In genomic region chr12:116222358-116222757, GRCh38 we compare ENCODE assay signal across 7 cellular contexts. TPM values are rescaled to one million over a fixed set of nuclear protein-coding genes. Genes with fewer than 3 reads are reported as not detected.
DNase-seq lines count a peak whose midpoint lies in the region; ATAC-seq, FAIRE-seq and TF ChIP-seq lines count a peak whose summit lies in the region.

No MANE protein-coding gene starts in this region.

- TF ChIP-seq POLR2A in sigmoid colon (IDR thresholded peaks at IDR 0.05) = no peak

- H3K9me3 ChIP-seq in fibroblast of lung (ENCODE audit: control insufficient read depth, insufficient read depth, low read depth, low read length) (no peaks in the 10 kb centered on the region), sigmoid colon (no peaks in the 10 kb centered on the region), WERI-Rb-1 (ENCODE audit: severe bottlenecking) (no peaks in the 10 kb centered on the region)

- H2AFZ ChIP-seq in fibroblast of lung (ENCODE audit: low read length) = no peak overlapping the region

- H3K27me3 ChIP-seq in fibroblast of lung (ENCODE audit: control insufficient read depth, insufficient read depth, low read length) = no peaks in the 10 kb centered on the region
- no peaks in the 10 kb centered on the region for H3K27me3 ChIP-seq in sigmoid colon
- no peaks in the 10 kb centered on the region for H3K27me3 ChIP-seq in WERI-Rb-1 (ENCODE audit: insufficient read depth, low read depth, severe bottlenecking)

- TF ChIP-seq CTCF in fibroblast of lung (conservative IDR thresholded peaks at IDR 0.05 in 1 of 2, IDR thresholded peaks at IDR 0.05 in 1 of 2; ENCODE audit: low read depth in 1 of 2, low read length in 2 of 2) (no peak), sigmoid colon (IDR thresholded peaks at IDR 0.05) (no peak), WERI-Rb-1 (IDR thresholded peaks at IDR 0.05; ENCODE audit: low read depth, low read length) (no peak)

- H3K79me2 ChIP-seq in fibroblast of lung (ENCODE audit: control insufficient read depth, insufficient read depth, low read length) = peaks cover 50% of the 10 kb centered on the region

- no peaks in the 10 kb centered on the region for H3K36me3 ChIP-seq in fibroblast of lung (ENCODE audit: control insufficient read depth, insufficient read depth, low read length)
- H3K36me3 ChIP-seq in sigmoid colon = no peaks in the 10 kb centered on the region
- H3K36me3 ChIP-seq in WERI-Rb-1 = no peaks in the 10 kb centered on the region

- no peak overlapping the region for H3K4me2 ChIP-seq in fibroblast of lung (ENCODE audit: extremely low read depth, insufficient read depth, low read length)

- H3K4me3 ChIP-seq in fibroblast of lung (replicated peaks in 1 of 4; ENCODE audit: control extremely low read depth in 1 of 4, insufficient read depth in 1 of 4, low read depth in 3 of 4, low read length in 4 of 4) = no peak overlapping the region
- no peak overlapping the region for H3K4me3 ChIP-seq in sigmoid colon
- H3K4me3 ChIP-seq in WERI-Rb-1 (ENCODE audit: low read depth, low read length) = no peak overlapping the region

- no peak overlapping the region for H3K9ac ChIP-seq in fibroblast of lung (ENCODE audit: insufficient read depth, low read length)

- 85 to 92% methylated on average over 4 of the region's 4 CpGs for WGBS in sigmoid colon, 2 donors

- FAIRE-seq in RCC 7860 (lab: Jason Lieb, UNC) = no peak

- TF ChIP-seq EP300 in sigmoid colon (IDR thresholded peaks at IDR 0.05) = peak in 1 of 4 donors; percentile 45

- H3K4me1 ChIP-seq in fibroblast of lung (ENCODE audit: control insufficient read depth, extremely low read depth, insufficient read depth, low read length) (peaks cover 4% of the 10 kb centered on the region), sigmoid colon (peaks cover 0 to 36% (median 26%) of the 10 kb centered on the region in 4 donors)

- peaks cover 2% of the 10 kb centered on the region for H4K20me1 ChIP-seq in fibroblast of lung (ENCODE audit: control insufficient read depth, extremely low read depth, insufficient read depth, low read length)

- ATAC-seq in HG02588 (IDR thresholded peaks at IDR 0.05; ENCODE audit: unreplicated experiment) = no peak

- DNase-seq in HCEC 1CT = peak; percentile 86
- peak; percentile 38 for DNase-seq in RCC 7860 (ENCODE audit: low spot score)
- DNase-seq in fibroblast of lung (ENCODE audit: low read depth in 2 of 2) = peak; percentile 94 to 96
- DNase-seq in sigmoid colon = peak; percentile 90
- no peak for DNase-seq in WERI-Rb-1
- DNase-seq in NOMO-1 treated with DMSO at 0.1 percent for 48 hours (lab: John Stamatoyannopoulos, UW; ENCODE audit: unreplicated experiment) = no peak

- intact Hi-C loops in sigmoid colon (cut with DNase I) = no loop called here

- H3K27ac ChIP-seq in fibroblast of lung (ENCODE audit: insufficient read depth, low read length) (no peak overlapping the region), sigmoid colon (peak overlapping the region in 3 of 4 donors; percentile 16 to 34 (median 25)), WERI-Rb-1 (no peak overlapping the region)

RNA-seq across cellular contexts. Expression of gene MED13L, which starts 55.1 kb away (rescaled TPM):
- total RNA-seq in fibroblast of lung (97.3 and 115 TPM in 2 replicates), sigmoid colon (100 to 1,000 TPM; 151 to 246 (median 213) TPM)
- polyA plus RNA-seq in fibroblast of lung (40.3 and 56.5 TPM in 2 replicates), sigmoid colon (10 to 100 TPM; 12.5 to 26.3 (median 12.6) TPM)
- 17.3 and 27.4 TPM in 2 replicates for polyA plus RNA-seq in fibroblast of lung (2012)
- 91.2 and 97.5 TPM in 2 replicates for polyA minus RNA-seq in fibroblast of lung (ENCODE audit: low replicate concordance)

Comparison
In these comparisons a context has a peak if more than half of its experiments do, and no peak if none do; other contexts are left out.
1. DNase-seq: peak in HCEC 1CT (single experiment), RCC 7860 (single experiment), fibroblast of lung (2 of 2) and sigmoid colon (single experiment); none in WERI-Rb-1 (single experiment) and NOMO-1 treated with DMSO at 0.1 percent for 48 hours (single experiment).
2. H3K27ac ChIP-seq: peak in sigmoid colon (3 of 4); none in fibroblast of lung (single experiment) and WERI-Rb-1 (single experiment).